Comparison of ENCODE assay signal across 10 cellular contexts in genomic region chr1:43042773-43043470, GRCh38.
"Had no signal": no experiment of that assay in that cellular context is flagged by ENCODE, and none has a peak within 500 bp of the region (broad histone marks: within the 10 kb centered on the region; RNA-seq: fewer than 3 reads in every experiment).

No MANE protein-coding gene starts in this region.

- H3K4me1 ChIP-seq: right atrium auricular region, uterus had no signal

- H3K27ac ChIP-seq: cardiac muscle cell, neutrophil, right atrium auricular region, skin epidermis, uterus had no signal

- H3K4me3 ChIP-seq: cardiac muscle cell, lung, right atrium auricular region, skin epidermis, uterus had no signal

- DNase-seq: activated naive CD4-positive, alpha-beta T cell treated with Interleukin-2 at 50 U/mL for 16 hours; head of caudate nucleus; left cardiac atrium; naive B cell; uterus had no signal

- H3K9me3 ChIP-seq: neutrophil, right atrium auricular region, uterus had no signal

- ATAC-seq: left cardiac atrium had no signal

- H3K36me3 ChIP-seq: cardiac muscle cell, neutrophil, right atrium auricular region, uterus had no signal

- H3K27me3 ChIP-seq: cardiac muscle cell, right atrium auricular region, uterus had no signal
